ENCODE assay signal across 22 cellular contexts in the genomic region with DNA sequence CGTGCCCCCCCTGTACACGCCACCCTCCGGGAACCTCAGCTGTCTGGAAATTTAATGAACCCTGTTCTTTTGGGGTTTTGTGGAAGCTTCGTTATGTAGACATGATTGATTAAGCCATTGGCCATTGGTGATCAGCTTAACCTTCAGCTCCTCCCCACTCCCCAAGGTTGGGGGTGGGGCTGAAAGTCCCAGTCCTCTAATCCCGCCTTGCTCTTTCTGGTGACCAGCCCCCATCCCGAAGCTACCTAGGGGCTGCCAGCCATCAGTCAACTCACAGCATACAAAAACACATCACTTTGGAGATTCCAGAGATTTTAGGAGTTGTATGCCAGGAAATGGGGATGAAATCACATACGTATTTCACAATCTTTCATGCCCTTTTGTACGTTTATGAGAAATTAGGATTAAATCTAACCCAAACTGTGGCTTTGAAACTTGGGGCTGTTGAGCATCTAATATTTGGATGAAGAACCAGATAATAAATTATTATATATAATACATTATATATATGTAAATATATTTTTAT. TPM values are rescaled to one million over a fixed set of nuclear protein-coding genes. Genes with fewer than 3 reads are reported as not detected.
DNase-seq lines count a peak whose midpoint lies in the region; ATAC-seq, FAIRE-seq and TF ChIP-seq lines count a peak whose summit lies in the region.
"Had no signal": no experiment of that assay in that cellular context is flagged by ENCODE, and none has a peak within 500 bp of the region (broad histone marks: within the 10 kb centered on the region; RNA-seq: fewer than 3 reads in every experiment).

No MANE protein-coding gene starts in this region.

- CTCF ChIA-PET in PC-9 (lab: Charles Lee) = no interaction called here

- H2AFZ ChIP-seq in PC-9 = peak overlapping the region; percentile 73

- peak overlapping the region; percentile 94 for H3K4me2 ChIP-seq in PC-9

- DNase-seq in ELF-1 (ENCODE audit: low read depth, low spot score) = peak; percentile 12
- no peak for DNase-seq in PC-9
- DNase-seq in esophagus squamous epithelium (lab: John Stamatoyannopoulos, UW) = no peak
- DNase-seq in pancreas = no peak
- DNase-seq in NCI-H2196 treated with DMSO at 0.1 percent for 48 hours (lab: John Stamatoyannopoulos, UW; ENCODE audit: unreplicated experiment) = no peak
- no peak for DNase-seq in stimulated activated CD4-positive, alpha-beta T cell treated with anti-CD3 and anti-CD28 coated beads, Interleukin-2, amount 100 ng/mL, for 48 hours
- no peak for DNase-seq in GM12891 (ENCODE audit: insufficient read length, low spot score)
- DNase-seq: EL, GOT3, NCI-H1105, NCI-H2029 treated with DMSO at 0.1 percent for 48 hours, NCI-H345, NCI-H524, NCI-H774 had no signal

- H3K27me3 ChIP-seq in PC-9 (ENCODE audit: insufficient read depth, low read depth) (no peaks in the 10 kb centered on the region), esophagus squamous epithelium (no peaks in the 10 kb centered on the region), pancreas (no peaks in the 10 kb centered on the region)
- H3K27me3 ChIP-seq: SJSA1 had no signal

- BruUV-seq in PC-9 (replicated peaks; lab: Mats Ljungman, UMichigan) = no TSS peak

- H3K9me3 ChIP-seq in PC-9 (ENCODE audit: insufficient read depth, low read depth) = no peaks in the 10 kb centered on the region
- H3K9me3 ChIP-seq in esophagus squamous epithelium = no peaks in the 10 kb centered on the region
- H3K9me3 ChIP-seq in pancreas = no peaks in the 10 kb centered on the region
- H3K9me3 ChIP-seq: SJSA1 had no signal

- FAIRE-seq in pancreas (lab: Jason Lieb, UNC) = no peak
- no peak for FAIRE-seq in GM12891 (lab: Jason Lieb, UNC)
- FAIRE-seq: A204.1, D721Med, HTR-8/SVneo, RCC 7860 had no signal

- no peaks in the 10 kb centered on the region for H3K36me3 ChIP-seq in PC-9 (ENCODE audit: low read depth)
- no peaks in the 10 kb centered on the region for H3K36me3 ChIP-seq in esophagus squamous epithelium
- no peaks in the 10 kb centered on the region for H3K36me3 ChIP-seq in pancreas
- H3K36me3 ChIP-seq: SJSA1 had no signal

- no peaks in the 10 kb centered on the region for H3K9me2 ChIP-seq in PC-9 (ENCODE audit: insufficient read depth)

- TF ChIP-seq CTCF in PC-9 (conservative IDR thresholded peaks at IDR 0.05) (no peak), esophagus squamous epithelium (IDR thresholded peaks at IDR 0.05) (no peak), pancreas (IDR thresholded peaks at IDR 0.05) (no peak)

- H3K4me1 ChIP-seq in PC-9 (replicated peaks; ENCODE audit: insufficient read depth) (peaks cover 37% of the 10 kb centered on the region), esophagus squamous epithelium (peaks cover 4 to 46% (median 7%) of the 10 kb centered on the region in 3 donors), pancreas (peaks cover 0 to 8% (median 6%) of the 10 kb centered on the region in 3 donors)
- H3K4me1 ChIP-seq: SJSA1 had no signal

- POLR2A ChIA-PET in PC-9 (lab: Charles Lee; ENCODE audit: unreplicated experiment) = interaction anchor here (0.7 kb wide), 1 partner anchor 78 kb away, joined by 3 read pairs; no protein-coding TSS in a partner anchor

- ATAC-seq in pancreas (peak; percentile 4 to 36 (median 24)), GM18907 (IDR thresholded peaks at IDR 0.05; ENCODE audit: unreplicated experiment) (no peak)
- ATAC-seq: HCT116, Right ventricle myocardium inferior had no signal

- H4K20me1 ChIP-seq in PC-9 (ENCODE audit: insufficient read depth) = no peaks in the 10 kb centered on the region

- peak overlapping the region; percentile 50; the same call in 1 of the 2 replicates for H3K4me3 ChIP-seq in PC-9
- no peak overlapping the region for H3K4me3 ChIP-seq in esophagus squamous epithelium
- H3K4me3 ChIP-seq in pancreas = peak overlapping the region in 2 of 4 donors; percentile 13 to 14
- H3K4me3 ChIP-seq: SJSA1 had no signal

- TF ChIP-seq POLR2A in esophagus squamous epithelium (IDR thresholded peaks at IDR 0.05) (no peak), GM12891 (IDR thresholded peaks at IDR 0.05; ENCODE audit: low read depth, low read length) (no peak)

- peak overlapping the region; percentile 93 for H3K27ac ChIP-seq in PC-9
- H3K27ac ChIP-seq in esophagus squamous epithelium = peak overlapping the region; percentile 50 to 67 (median 60)
- H3K27ac ChIP-seq in pancreas = peak overlapping the region in 2 of 4 donors; percentile 69 to 81
- H3K27ac ChIP-seq: SJSA1 had no signal

- no peaks in the 10 kb centered on the region for H3K79me2 ChIP-seq in PC-9 (ENCODE audit: low read depth)

- intact Hi-C loops in PC-9 (cut with micrococcal nuclease; ENCODE audit: unreplicated experiment) = no loop called here
- intact Hi-C loops in esophagus squamous epithelium (cut with DNase I) = no loop called here
- intact Hi-C loops in pancreas (cut with DNase I) = no loop called here

- 77 to 79% methylated on average over 8 of the region's 8 CpGs for WGBS in esophagus squamous epithelium, 2 donors
- WGBS in pancreas, 2 donors = 58% methylated on average over 8 of the region's 8 CpGs

- H3F3A ChIP-seq in PC-9 (ENCODE audit: insufficient read depth, low read depth) = peaks cover 14% of the 10 kb centered on the region

TF ChIP-seq in GM12891, 5 proteins besides CTCF, POLR2A, EP300 and RAD21:
- no peak for TF ChIP-seq SPI1 (IDR thresholded peaks at IDR 0.05; ENCODE audit: low read depth, low read length)
- TF ChIP-seq PAX5 (IDR thresholded peaks at IDR 0.05; ENCODE audit: insufficient read depth, low read length, severe bottlenecking) = no peak
- TF ChIP-seq TAF1 (IDR thresholded peaks at IDR 0.05; ENCODE audit: low read depth, low read length) = no peak
- no peak for TF ChIP-seq POU2F2 (IDR thresholded peaks at IDR 0.05; ENCODE audit: low read depth, low read length)
- TF ChIP-seq POLR2AphosphoS5 (IDR thresholded peaks at IDR 0.05; ENCODE audit: low read depth, low read length) = no peak

RNA-seq across cellular contexts. Expression of gene BACE2, which starts 52.3 kb away (rescaled TPM):
- total RNA-seq in PC-9 (2021) = 40.8 and 43.8 TPM in 2 replicates
- 10 to 100 TPM; 32.8 to 51.5 (median 47.1) TPM for total RNA-seq in esophagus squamous epithelium
- total RNA-seq in pancreas = 10 to 100 TPM; 20.6 to 85.6 (median 52.2) TPM
- polyA plus RNA-seq in pancreas = 10 to 100 TPM; 14.4 to 17.3 TPM
- polyA plus RNA-seq in GM12891 (2012; ENCODE audit: low read depth, missing spikeins) = 0.59 TPM
